ENCODE assay signal across 14 cellular contexts in genomic region chr22:37233751-37234631, GRCh38. TPM values are rescaled to one million over a fixed set of nuclear protein-coding genes. Genes with fewer than 3 reads are reported as not detected.
DNase-seq lines count a peak whose midpoint lies in the region; ATAC-seq and TF ChIP-seq lines count a peak whose summit lies in the region.
"Had no signal": no experiment of that assay in that cellular context is flagged by ENCODE, and none has a peak within 500 bp of the region (broad histone marks: within the 10 kb centered on the region; RNA-seq: fewer than 3 reads in every experiment).

No MANE protein-coding gene starts in this region.

- H3K27ac Mint-ChIP-seq in T-helper 17 cell = peak overlapping the region; percentile 97
- H3K27ac Mint-ChIP-seq in stimulated activated naive CD8-positive, alpha-beta T cell treated with anti-CD3 and anti-CD28 coated beads, Interleukin-15, amount 100 ng/mL, for 72 hours = peak overlapping the region; percentile 84 to 90

- no peaks in the 10 kb centered on the region for H3K27me3 Mint-ChIP-seq in T-helper 17 cell
- no peaks in the 10 kb centered on the region for H3K27me3 Mint-ChIP-seq in stimulated activated naive CD8-positive, alpha-beta T cell treated with anti-CD3 and anti-CD28 coated beads, Interleukin-15, amount 100 ng/mL, for 72 hours

- ATAC-seq in T-helper 17 cell = no peak
- no peak for ATAC-seq in stimulated activated naive CD8-positive, alpha-beta T cell treated with anti-CD3 and anti-CD28 coated beads, Interleukin-15, amount 100 ng/mL, for 72 hours
- ATAC-seq: left lobe of liver had no signal

- TF ChIP-seq CTCF in epithelial cell of esophagus (IDR thresholded peaks at IDR 0.05; ENCODE audit: insufficient read depth, low read depth, low read length, missing control alignments) = no peak

- H3K4me3 Mint-ChIP-seq in T-helper 17 cell = peak overlapping the region; percentile 92
- peak overlapping the region; percentile 75 to 98 for H3K4me3 Mint-ChIP-seq in stimulated activated naive CD8-positive, alpha-beta T cell treated with anti-CD3 and anti-CD28 coated beads, Interleukin-15, amount 100 ng/mL, for 72 hours
- H3K4me3 Mint-ChIP-seq: brain had no signal

- no peak overlapping the region for H3K4me3 ChIP-seq in epithelial cell of esophagus (ENCODE audit: low read length)
- H3K4me3 ChIP-seq: SK-N-MC had no signal

- DNase-seq in activated effector memory CD4-positive, alpha-beta T cell treated with anti-CD3 and anti-CD28 coated beads, Interleukin-2, amount 50 U/mL, for 16 hours = peak; percentile 62
- no peak for DNase-seq in activated effector memory CD4-positive, alpha-beta T cell treated with Interleukin-2 at 50 U/mL for 16 hours
- DNase-seq in T-helper 17 cell = no peak
- peak; percentile 19 for DNase-seq in epithelial cell of esophagus (ENCODE audit: low read depth)
- no peak for DNase-seq in stimulated activated naive CD8-positive, alpha-beta T cell treated with anti-CD3 and anti-CD28 coated beads, Interleukin-15, amount 100 ng/mL, for 72 hours
- DNase-seq in mesenteric fat pad (ENCODE audit: low spot score) = no peak
- DNase-seq in RKO (ENCODE audit: low spot score) = no peak
- DNase-seq in islet precursor cell = no peak
- DNase-seq: GF-D8 had no signal

- no peaks in the 10 kb centered on the region for H3K9me3 ChIP-seq in T-helper 17 cell (ENCODE audit: control insufficient read depth, low read length, poor library complexity, severe bottlenecking)

- peaks cover 82% of the 10 kb centered on the region for H3K4me1 Mint-ChIP-seq in T-helper 17 cell
- H3K4me1 Mint-ChIP-seq in stimulated activated naive CD8-positive, alpha-beta T cell treated with anti-CD3 and anti-CD28 coated beads, Interleukin-15, amount 100 ng/mL, for 72 hours = peaks cover 100% of the 10 kb centered on the region

- H3K9me3 Mint-ChIP-seq in stimulated activated naive CD8-positive, alpha-beta T cell treated with anti-CD3 and anti-CD28 coated beads, Interleukin-15, amount 100 ng/mL, for 72 hours = no peaks in the 10 kb centered on the region

- peaks cover 22% of the 10 kb centered on the region for H3K36me3 Mint-ChIP-seq in T-helper 17 cell (ENCODE audit: low read depth)
- H3K36me3 Mint-ChIP-seq: brain had no signal

RNA-seq across cellular contexts. Expression of gene RAC2, which starts 10.1 kb away (rescaled TPM):
- total RNA-seq in T-helper 17 cell (100 to 1,000 TPM; 297 to 478 TPM), mesenteric fat pad (26.1 TPM)
- total RNA-seq: osteocyte had no signal

RNA-seq across cellular contexts. Expression of gene SSTR3, which starts 21.7 kb away (rescaled TPM):
- total RNA-seq in T-helper 17 cell = 1 to 10 TPM in 1 of 2 donors, under 1 TPM in 1; 0.37 to 2.1 TPM
- not detected for total RNA-seq in mesenteric fat pad
- total RNA-seq: endothelial cell of umbilical vein, left lobe of liver, osteocyte had no signal

RNA-seq across cellular contexts. Expression of gene C1QTNF6, which starts 45.9 kb away (rescaled TPM):
- total RNA-seq in T-helper 17 cell (10 to 100 TPM; 11.2 to 11.8 TPM), mesenteric fat pad (1.3 TPM)

RNA-seq across cellular contexts. Expression of gene CYTH4, which starts 48.3 kb away (rescaled TPM):
- 10 to 100 TPM; 89.5 to 98.7 TPM for total RNA-seq in T-helper 17 cell
- total RNA-seq in mesenteric fat pad = 44.7 TPM
- total RNA-seq: endothelial cell of umbilical vein, osteocyte had no signal

Comparison
In these comparisons a context has a peak if more than half of its experiments do, and no peak if none do; other contexts are left out.
1. DNase-seq: peak in activated effector memory CD4-positive, alpha-beta T cell treated with anti-CD3 and anti-CD28 coated beads, Interleukin-2, amount 50 U/mL, for 16 hours (single experiment) and epithelial cell of esophagus (single experiment); none in activated effector memory CD4-positive, alpha-beta T cell treated with Interleukin-2 at 50 U/mL for 16 hours (single experiment), T-helper 17 cell (0 of 3), stimulated activated naive CD8-positive, alpha-beta T cell treated with anti-CD3 and anti-CD28 coated beads, Interleukin-15, amount 100 ng/mL, for 72 hours (0 of 2), mesenteric fat pad (single experiment), RKO (single experiment) and islet precursor cell (single experiment).
2. RNA of gene RAC2, which starts 10.1 kb away (total RNA-seq): 297 to 478 TPM in T-helper 17 cell; 26.1 TPM in mesenteric fat pad (single experiment); every median in the first group is over 10 times any median in the second.